In genomic region chr2:180823546-180824141, GRCh38 we compare ENCODE assay signal across 16 cellular contexts.
DNase-seq lines count a peak whose midpoint lies in the region; ATAC-seq, FAIRE-seq and TF ChIP-seq lines count a peak whose summit lies in the region.
"Had no signal": no experiment of that assay in that cellular context is flagged by ENCODE, and none has a peak within 500 bp of the region (broad histone marks: within the 10 kb centered on the region; RNA-seq: fewer than 3 reads in every experiment).

No MANE protein-coding gene starts in this region.

- H3K9ac ChIP-seq in astrocyte (ENCODE audit: low read length) = no peak overlapping the region
- H3K9ac ChIP-seq: BLaER1 treated with 17β-estradiol and CSF1 and Interleukin-3, amounts not matched to agents 10 nM and 100 nM had no signal

- no peaks in the 10 kb centered on the region for H3K27me3 Mint-ChIP-seq in astrocyte (ENCODE audit: low read depth, unreplicated experiment)

- no peak overlapping the region for H3K4me3 ChIP-seq in astrocyte (ENCODE audit: insufficient read depth, low read depth, low read length)
- H3K4me3 ChIP-seq: BLaER1 treated with 17β-estradiol and CSF1 and Interleukin-3, amounts not matched to agents 10 nM and 100 nM; vagina had no signal

- TF ChIP-seq POLR2A in GM18505 (IDR thresholded peaks at IDR 0.05; ENCODE audit: borderline replicate concordance, extremely low read depth, insufficient read depth, insufficient read length) = no peak

- no peaks in the 10 kb centered on the region for H3K36me3 Mint-ChIP-seq in astrocyte (ENCODE audit: low read depth, unreplicated experiment)
- H3K36me3 Mint-ChIP-seq: activated naive CD8-positive, alpha-beta T cell treated with anti-CD3 and anti-CD28 coated beads for 36 hours; stimulated activated naive B cell treated with anti-CD40 and anti-IgM and Interleukin-4, amounts not matched to agents 10 μg/mL and 1 μg/mL and 100 μg/mL, for 72 hours had no signal

- DNase-seq in AG20443 (ENCODE audit: low spot score) (peak; percentile 43), HS-5 (ENCODE audit: low read depth) (peak; percentile 62), astrocyte (ENCODE audit: low read depth) (peak; percentile 67), kidney glomerular epithelial cell (lab: John Stamatoyannopoulos, UW) (peak; percentile 42), NCI-H2107 (lab: John Stamatoyannopoulos, UW) (no peak)
- no peak for DNase-seq in effector CD8-positive, alpha-beta T cell (lab: John Stamatoyannopoulos, UW)
- DNase-seq: activated naive CD8-positive, alpha-beta T cell treated with anti-CD3 and anti-CD28 coated beads for 36 hours; dermis blood vessel endothelial cell; NCI-H524; SIG-M5; stimulated activated naive B cell treated with anti-CD40 and anti-IgM and Interleukin-4, amounts not matched to agents 10 μg/mL and 1 μg/mL and 100 μg/mL, for 72 hours had no signal

- no peak for TF ChIP-seq CTCF in astrocyte (IDR thresholded peaks at IDR 0.05; ENCODE audit: insufficient read depth, low read depth, low read length)

- no peaks in the 10 kb centered on the region for H4K20me1 ChIP-seq in astrocyte (ENCODE audit: insufficient read depth, low read length)
- H4K20me1 ChIP-seq: BLaER1 treated with 17β-estradiol and CSF1 and Interleukin-3, amounts not matched to agents 10 nM and 100 nM had no signal

- peak overlapping the region; percentile 50 for H3K4me2 ChIP-seq in astrocyte (ENCODE audit: low read length)
- H3K4me2 ChIP-seq: BLaER1 treated with 17β-estradiol and CSF1 and Interleukin-3, amounts not matched to agents 10 nM and 100 nM had no signal

- no peak overlapping the region for H3K27ac ChIP-seq in astrocyte (ENCODE audit: low read depth, low read length)
- H3K27ac ChIP-seq: BLaER1 treated with 17β-estradiol and CSF1 and Interleukin-3, amounts not matched to agents 10 nM and 100 nM; vagina had no signal

- no peak for ATAC-seq in HG03045 (IDR thresholded peaks at IDR 0.05; ENCODE audit: unreplicated experiment)
- ATAC-seq in GM18505 (IDR thresholded peaks at IDR 0.05; ENCODE audit: unreplicated experiment) = no peak
- ATAC-seq: HCT116; stimulated activated naive B cell treated with anti-CD40 and anti-IgM and Interleukin-4, amounts not matched to agents 10 μg/mL and 1 μg/mL and 100 μg/mL, for 72 hours had no signal

- no peaks in the 10 kb centered on the region for H3K27me3 ChIP-seq in astrocyte (ENCODE audit: insufficient read depth, low read length)
- H3K27me3 ChIP-seq: BLaER1 treated with 17β-estradiol and CSF1 and Interleukin-3, amounts not matched to agents 10 nM and 100 nM; vagina had no signal

- H2AFZ ChIP-seq in astrocyte (ENCODE audit: low read depth, low read length) = no peak overlapping the region

- FAIRE-seq in astrocyte (lab: Jason Lieb, UNC) = no peak

- H3K9me3 Mint-ChIP-seq in astrocyte (ENCODE audit: unreplicated experiment) = no peaks in the 10 kb centered on the region
- H3K9me3 Mint-ChIP-seq: activated naive CD8-positive, alpha-beta T cell treated with anti-CD3 and anti-CD28 coated beads for 36 hours; stimulated activated naive B cell treated with anti-CD40 and anti-IgM and Interleukin-4, amounts not matched to agents 10 μg/mL and 1 μg/mL and 100 μg/mL, for 72 hours had no signal

- H3K4me3 Mint-ChIP-seq in astrocyte (ENCODE audit: unreplicated experiment) = no peak overlapping the region
- H3K4me3 Mint-ChIP-seq: activated naive CD8-positive, alpha-beta T cell treated with anti-CD3 and anti-CD28 coated beads for 36 hours; stimulated activated naive B cell treated with anti-CD40 and anti-IgM and Interleukin-4, amounts not matched to agents 10 μg/mL and 1 μg/mL and 100 μg/mL, for 72 hours had no signal

- H3K27ac Mint-ChIP-seq in astrocyte (ENCODE audit: unreplicated experiment) = no peak overlapping the region
- H3K27ac Mint-ChIP-seq: activated naive CD8-positive, alpha-beta T cell treated with anti-CD3 and anti-CD28 coated beads for 36 hours; stimulated activated naive B cell treated with anti-CD40 and anti-IgM and Interleukin-4, amounts not matched to agents 10 μg/mL and 1 μg/mL and 100 μg/mL, for 72 hours had no signal

- H3K79me2 ChIP-seq in astrocyte (ENCODE audit: insufficient read depth, low read length) = no peaks in the 10 kb centered on the region

- H3K36me3 ChIP-seq in astrocyte (ENCODE audit: insufficient read depth, low read length) = no peaks in the 10 kb centered on the region
- H3K36me3 ChIP-seq: BLaER1 treated with 17β-estradiol and CSF1 and Interleukin-3, amounts not matched to agents 10 nM and 100 nM; vagina had no signal

- H3K4me1 Mint-ChIP-seq in astrocyte (ENCODE audit: low read depth, unreplicated experiment) = peaks cover 13% of the 10 kb centered on the region
- H3K4me1 Mint-ChIP-seq: activated naive CD8-positive, alpha-beta T cell treated with anti-CD3 and anti-CD28 coated beads for 36 hours; stimulated activated naive B cell treated with anti-CD40 and anti-IgM and Interleukin-4, amounts not matched to agents 10 μg/mL and 1 μg/mL and 100 μg/mL, for 72 hours had no signal

- peaks cover 5% of the 10 kb centered on the region for H3K4me1 ChIP-seq in astrocyte (ENCODE audit: insufficient read depth, low read length)
- H3K4me1 ChIP-seq: BLaER1 treated with 17β-estradiol and CSF1 and Interleukin-3, amounts not matched to agents 10 nM and 100 nM; vagina had no signal

- no peaks in the 10 kb centered on the region for H3K9me3 ChIP-seq in astrocyte (ENCODE audit: insufficient read depth, low read depth, low read length)
- H3K9me3 ChIP-seq: BLaER1 treated with 17β-estradiol and CSF1 and Interleukin-3, amounts not matched to agents 10 nM and 100 nM; vagina had no signal

Comparison
In these comparisons a context has a peak if more than half of its experiments do, and no peak if none do; other contexts are left out.
1. DNase-seq: peak in AG20443 (single experiment), HS-5 (single experiment), astrocyte (single experiment) and kidney glomerular epithelial cell (single experiment); none in NCI-H2107 (single experiment) and effector CD8-positive, alpha-beta T cell (single experiment).